In genomic region chrX:19455-19827, GRCh38 we compare ENCODE assay signal across 8 cellular contexts.
DNase-seq lines count a peak whose midpoint lies in the region; ATAC-seq and TF ChIP-seq lines count a peak whose summit lies in the region.
"Not testable (repeated sequence)": the region's sequence is repeated elsewhere in the genome, so short reads cannot be mapped to it uniquely, and the experiment has no call there.

No MANE protein-coding gene starts in this region.

- H3K27ac ChIP-seq in CD8-positive, alpha-beta T cell (ENCODE audit: low read depth, low read length), result not testable (repeated sequence)
- H3K27ac ChIP-seq in stomach, result peak overlapping the region in 1 of 5 donors; percentile 35

- not testable (repeated sequence) for TF ChIP-seq CTCF in CD8-positive, alpha-beta T cell (IDR thresholded peaks at IDR 0.05); activated B cell treated with CpG ODN at 0.5 μM for 24 hours (IDR thresholded peaks at IDR 0.05); stomach (IDR thresholded peaks at IDR 0.05)

- 0% methylated on average over 9 of the region's 41 CpGs; no CpG with 5 or more reads in 4 of the 5 donors for WGBS in stomach, 5 donors

- H3K9me3 ChIP-seq in CD8-positive, alpha-beta T cell (ENCODE audit: low read length); stomach: not testable (repeated sequence)

- intact Hi-C loops in CD8-positive, alpha-beta T cell (cut with DNase I, micrococcal nuclease); activated B cell treated with CpG ODN at 0.5 μM for 24 hours (cut with micrococcal nuclease); stomach (cut with DNase I; ENCODE audit: low total_unique reads): not testable (repeated sequence)

- peak; percentile 30 for ATAC-seq in CD8-positive, alpha-beta T cell
- ATAC-seq in GM19395 (IDR thresholded peaks at IDR 0.05; ENCODE audit: unreplicated experiment), result peak; percentile 36
- peak; percentile 10 for ATAC-seq in HG02623 (IDR thresholded peaks at IDR 0.05; ENCODE audit: unreplicated experiment)
- ATAC-seq in HG03432 (IDR thresholded peaks at IDR 0.05; ENCODE audit: unreplicated experiment), result peak; percentile 24
- peak; percentile 5 for ATAC-seq in activated B cell treated with CpG ODN at 0.5 μM for 24 hours (ENCODE audit: low read depth)
- peak; percentile 47 for ATAC-seq in central memory CD8-positive, alpha-beta T cell (replicated peaks; ENCODE audit: extremely low read depth, poor library complexity, severe bottlenecking)
- ATAC-seq in memory B cell (ENCODE audit: low read depth), result peak; percentile 19

- H3K9me3 Mint-ChIP-seq in CD8-positive, alpha-beta T cell; activated B cell treated with CpG ODN at 0.5 μM for 24 hours; central memory CD8-positive, alpha-beta T cell; memory B cell: not testable (repeated sequence)

- H3K4me1 Mint-ChIP-seq in CD8-positive, alpha-beta T cell (ENCODE audit: low read depth); activated B cell treated with CpG ODN at 0.5 μM for 24 hours; central memory CD8-positive, alpha-beta T cell; memory B cell: not testable (repeated sequence)

- H3K36me3 Mint-ChIP-seq in CD8-positive, alpha-beta T cell; activated B cell treated with CpG ODN at 0.5 μM for 24 hours (ENCODE audit: low read depth); central memory CD8-positive, alpha-beta T cell (ENCODE audit: insufficient read depth); memory B cell: not testable (repeated sequence)

- POLR2A ChIA-PET in CD8-positive, alpha-beta T cell (lab: Charles Lee); activated B cell treated with CpG ODN at 0.5 μM for 24 hours (lab: Charles Lee): not testable (repeated sequence)

- H3K36me3 ChIP-seq in CD8-positive, alpha-beta T cell (ENCODE audit: insufficient read depth, low read length); stomach: not testable (repeated sequence)

- not testable (repeated sequence) for TF ChIP-seq POLR2A in stomach (IDR thresholded peaks at IDR 0.05)

- not testable (repeated sequence) for H3K27ac Mint-ChIP-seq in CD8-positive, alpha-beta T cell; activated B cell treated with CpG ODN at 0.5 μM for 24 hours; central memory CD8-positive, alpha-beta T cell (ENCODE audit: low read depth); memory B cell

- H3K27me3 ChIP-seq in CD8-positive, alpha-beta T cell (ENCODE audit: insufficient read depth, low read length); stomach: not testable (repeated sequence)

- H3K4me1 ChIP-seq in CD8-positive, alpha-beta T cell (ENCODE audit: insufficient read depth, low read length); stomach: not testable (repeated sequence)

- H3K4me3 Mint-ChIP-seq in CD8-positive, alpha-beta T cell; activated B cell treated with CpG ODN at 0.5 μM for 24 hours; central memory CD8-positive, alpha-beta T cell; memory B cell: not testable (repeated sequence)

- not testable (repeated sequence) for DNase-seq in CD8-positive, alpha-beta T cell; activated B cell treated with CpG ODN at 0.5 μM for 24 hours; central memory CD8-positive, alpha-beta T cell (ENCODE audit: low spot score in 2 of 2); memory B cell (ENCODE audit: low spot score in 2 of 2); stomach

- not testable (repeated sequence) for TF ChIP-seq EP300 in stomach (IDR thresholded peaks at IDR 0.05)

- CTCF ChIA-PET in CD8-positive, alpha-beta T cell (lab: Charles Lee); activated B cell treated with CpG ODN at 0.5 μM for 24 hours (lab: Charles Lee): not testable (repeated sequence)

- H3K4me3 ChIP-seq in CD8-positive, alpha-beta T cell (ENCODE audit: low read depth, low read length), result not testable (repeated sequence)
- H3K4me3 ChIP-seq in stomach, result peak overlapping the region; percentile 18 to 44 (median 33)

- H3K27me3 Mint-ChIP-seq in CD8-positive, alpha-beta T cell (ENCODE audit: low read depth); activated B cell treated with CpG ODN at 0.5 μM for 24 hours; central memory CD8-positive, alpha-beta T cell; memory B cell: not testable (repeated sequence)
